Comparison of ENCODE assay signal across 20 cellular contexts in the genomic region with DNA sequence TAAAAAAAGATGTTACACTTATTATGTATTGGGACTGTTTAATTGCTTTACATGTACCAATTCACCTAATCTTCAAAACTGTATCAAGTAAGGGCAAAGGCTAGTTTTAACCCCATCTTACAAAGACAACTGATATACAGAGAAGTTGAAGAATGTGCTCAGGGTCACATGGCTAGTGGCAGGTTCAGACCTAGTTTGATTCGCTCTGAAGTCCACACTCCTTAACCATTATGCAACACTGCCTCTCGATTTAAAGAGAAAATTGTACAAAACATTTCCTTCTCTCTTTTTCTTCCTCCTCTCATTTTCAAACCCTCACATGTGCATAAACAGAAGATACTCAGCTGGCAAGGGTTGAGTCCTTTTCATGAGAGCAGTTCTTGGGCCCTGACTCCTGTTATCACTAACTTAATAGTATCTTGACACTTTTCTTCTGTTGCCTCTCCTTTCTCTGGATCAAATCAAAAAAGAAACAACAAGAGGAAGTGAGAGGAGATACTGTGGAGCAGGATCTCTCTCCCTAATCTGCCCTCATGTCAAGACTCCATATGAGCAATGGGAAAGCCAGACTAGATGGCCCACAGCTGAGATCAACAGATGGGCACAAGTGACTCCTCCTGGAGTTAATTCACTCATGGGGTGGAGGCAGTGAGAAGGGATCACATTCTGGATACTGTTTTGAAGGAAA. TPM values are rescaled to one million over a fixed set of nuclear protein-coding genes. Genes with fewer than 3 reads are reported as not detected.
DNase-seq lines count a peak whose midpoint lies in the region; ATAC-seq and TF ChIP-seq lines count a peak whose summit lies in the region.
"Had no signal": no experiment of that assay in that cellular context is flagged by ENCODE, and none has a peak within 500 bp of the region (broad histone marks: within the 10 kb centered on the region; RNA-seq: fewer than 3 reads in every experiment).

No MANE protein-coding gene starts in this region.

- no peaks in the 10 kb centered on the region for H3K9me3 ChIP-seq in neutrophil
- H3K9me3 ChIP-seq: uterus had no signal

- H3K27me3 Mint-ChIP-seq in dendritic cell treated with granulocyte-macrophage colony-stimulating factor and Interleukin-4, amounts not matched to agents 40 ng/mL and 50 ng/mL, for 4 days = no peaks in the 10 kb centered on the region
- H3K27me3 Mint-ChIP-seq: activated CD4-positive, alpha-beta memory T cell treated with anti-CD3 and anti-CD28 coated beads for 36 hours; progenitor cell of endocrine pancreas had no signal

- no peak overlapping the region for H3K4me3 ChIP-seq in neutrophil (ENCODE audit: low read depth in 1 of 2, low read length in 1 of 2)
- H3K4me3 ChIP-seq: BLaER1, heart right ventricle, uterus had no signal

- peaks cover 10% of the 10 kb centered on the region for H3K36me3 ChIP-seq in neutrophil
- H3K36me3 ChIP-seq: uterus had no signal

- peak overlapping the region; percentile 17 to 81 for H3K27ac Mint-ChIP-seq in activated naive CD4-positive, alpha-beta T cell treated with anti-CD3 and anti-CD28 coated beads, Interleukin-2, amount 50 U/mL, for 72 hours
- peak overlapping the region; percentile 71 for H3K27ac Mint-ChIP-seq in dendritic cell treated with granulocyte-macrophage colony-stimulating factor and Interleukin-4, amounts not matched to agents 40 ng/mL and 50 ng/mL, for 4 days
- H3K27ac Mint-ChIP-seq: activated CD4-positive, alpha-beta memory T cell treated with anti-CD3 and anti-CD28 coated beads for 36 hours; progenitor cell of endocrine pancreas; WTC11 had no signal

- H3K4me1 ChIP-seq in neutrophil (ENCODE audit: control insufficient read depth in 1 of 2, insufficient read depth in 1 of 2, low read depth in 1 of 2, low read length in 1 of 2) = peaks cover 20 to 23% of the 10 kb centered on the region in 2 experiments
- H3K4me1 ChIP-seq: BLaER1, uterus had no signal

- no peak for TF ChIP-seq CTCF in neutrophil (IDR thresholded peaks at IDR 0.05)

- no peak for DNase-seq in activated naive CD4-positive, alpha-beta T cell treated with anti-CD3 and anti-CD28 coated beads, Interleukin-2, amount 50 U/mL, for 72 hours (ENCODE audit: low spot score in 2 of 2)
- no peak for DNase-seq in activated naive CD4-positive, alpha-beta T cell treated with anti-CD3 and anti-CD28 coated beads, Interleukin-2, amount 50 U/mL, for 16 hours
- DNase-seq in NOMO-1 (lab: John Stamatoyannopoulos, UW; ENCODE audit: unreplicated experiment in 2 of 2) = peak; percentile 63 to 78
- no peak for DNase-seq in COLO668 (lab: John Stamatoyannopoulos, UW; ENCODE audit: unreplicated experiment)
- DNase-seq: activated CD4-positive, alpha-beta memory T cell treated with anti-CD3 and anti-CD28 coated beads for 36 hours; HCEC 1CT; heart right ventricle; NCI-H1417; uterus had no signal

- H3K4me1 Mint-ChIP-seq in dendritic cell treated with granulocyte-macrophage colony-stimulating factor and Interleukin-4, amounts not matched to agents 40 ng/mL and 50 ng/mL, for 4 days (ENCODE audit: low read depth) = peaks cover 45% of the 10 kb centered on the region
- H3K4me1 Mint-ChIP-seq: neural crest cell, WTC11 had no signal

- no peak overlapping the region for H3K4me3 Mint-ChIP-seq in dendritic cell treated with granulocyte-macrophage colony-stimulating factor and Interleukin-4, amounts not matched to agents 40 ng/mL and 50 ng/mL, for 4 days
- H3K4me3 Mint-ChIP-seq: activated CD4-positive, alpha-beta memory T cell treated with anti-CD3 and anti-CD28 coated beads for 36 hours; neural crest cell; WTC11 had no signal

- intact Hi-C loops in dendritic cell treated with granulocyte-macrophage colony-stimulating factor and Interleukin-4, amounts not matched to agents 40 ng/mL and 50 ng/mL, for 4 days (cut with micrococcal nuclease) = no loop called here

- H3K27me3 ChIP-seq in neutrophil = no peaks in the 10 kb centered on the region
- H3K27me3 ChIP-seq: BLaER1, heart right ventricle, uterus had no signal

- peaks cover 0 to 5% of the 10 kb centered on the region in 2 donors for H3K36me3 Mint-ChIP-seq in activated naive CD4-positive, alpha-beta T cell treated with anti-CD3 and anti-CD28 coated beads, Interleukin-2, amount 50 U/mL, for 72 hours
- H3K36me3 Mint-ChIP-seq in dendritic cell treated with granulocyte-macrophage colony-stimulating factor and Interleukin-4, amounts not matched to agents 40 ng/mL and 50 ng/mL, for 4 days (ENCODE audit: low read depth) = peaks cover 6% of the 10 kb centered on the region

- peaks cover 0 to 5% of the 10 kb centered on the region in 2 donors for H3K9me3 Mint-ChIP-seq in activated naive CD4-positive, alpha-beta T cell treated with anti-CD3 and anti-CD28 coated beads, Interleukin-2, amount 50 U/mL, for 72 hours
- no peaks in the 10 kb centered on the region for H3K9me3 Mint-ChIP-seq in dendritic cell treated with granulocyte-macrophage colony-stimulating factor and Interleukin-4, amounts not matched to agents 40 ng/mL and 50 ng/mL, for 4 days
- H3K9me3 Mint-ChIP-seq: activated CD4-positive, alpha-beta memory T cell treated with anti-CD3 and anti-CD28 coated beads for 36 hours; neural crest cell had no signal

- peak overlapping the region; percentile 73 for H3K27ac ChIP-seq in neutrophil
- H3K27ac ChIP-seq: BLaER1, epithelial cell of prostate, KMS-11, uterus had no signal

- ATAC-seq in activated naive CD4-positive, alpha-beta T cell treated with anti-CD3 and anti-CD28 coated beads, Interleukin-2, amount 50 U/mL, for 72 hours = no peak
- ATAC-seq in GM19351 (IDR thresholded peaks at IDR 0.05; ENCODE audit: unreplicated experiment) (no peak), HG03025 (IDR thresholded peaks at IDR 0.05; ENCODE audit: low FRiP score, unreplicated experiment) (no peak)
- ATAC-seq: SK-N-SH treated with all-trans-retinoic acid at 6 μM for 48 hours, WTC11 had no signal

RNA-seq across cellular contexts. Expression of gene N4BP2L1, which starts 19.0 kb away (rescaled TPM):
- total RNA-seq in activated naive CD4-positive, alpha-beta T cell treated with anti-CD3 and anti-CD28 coated beads, Interleukin-2, amount 50 U/mL, for 72 hours = 10 to 100 TPM; 23.4 to 44.9 TPM

Comparison
In these comparisons a context has a peak if more than half of its experiments do, and no peak if none do; other contexts are left out.
1. DNase-seq: peak in NOMO-1 (2 of 2); none in activated naive CD4-positive, alpha-beta T cell treated with anti-CD3 and anti-CD28 coated beads, Interleukin-2, amount 50 U/mL, for 72 hours (0 of 2), activated naive CD4-positive, alpha-beta T cell treated with anti-CD3 and anti-CD28 coated beads, Interleukin-2, amount 50 U/mL, for 16 hours (single experiment) and COLO668 (single experiment).